Comparison of ENCODE assay signal across 17 cellular contexts in the genomic region with DNA sequence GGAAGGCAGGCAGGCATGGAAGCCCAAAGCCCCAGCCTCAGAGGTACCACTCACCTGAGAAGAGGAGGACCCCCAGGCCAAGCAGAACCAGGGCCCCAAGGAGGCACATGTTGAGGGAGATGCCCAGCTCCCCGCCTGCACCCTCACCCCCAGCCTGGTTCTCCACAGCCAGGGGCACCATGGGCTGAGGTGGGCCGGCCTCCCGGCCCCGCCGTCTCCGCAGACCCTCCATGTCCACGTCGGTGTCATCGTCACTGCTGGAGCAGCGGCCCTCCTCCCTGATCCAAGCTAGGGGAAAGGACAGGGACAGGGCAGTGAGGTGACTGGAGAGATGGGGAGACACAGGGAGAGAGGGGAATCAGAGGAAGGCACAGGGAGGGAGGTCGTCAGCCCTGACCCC. TPM values are rescaled to one million over a fixed set of nuclear protein-coding genes. Genes with fewer than 3 reads are reported as not detected.
DNase-seq lines count a peak whose midpoint lies in the region; ATAC-seq and TF ChIP-seq lines count a peak whose summit lies in the region.
"Had no signal": no experiment of that assay in that cellular context is flagged by ENCODE, and none has a peak within 500 bp of the region (broad histone marks: within the 10 kb centered on the region; RNA-seq: fewer than 3 reads in every experiment).

No MANE protein-coding gene starts in this region.

- peaks cover 45% of the 10 kb centered on the region for H3K4me1 Mint-ChIP-seq in activated T-cell treated with anti-CD3 and anti-CD28 coated beads, Interleukin-2, amount 50 U/mL, for 24 hours (ENCODE audit: low read depth)
- H3K4me1 Mint-ChIP-seq in CD4-positive, CD25-positive, alpha-beta regulatory T cell, result peaks cover 0 to 71% (median 51%) of the 10 kb centered on the region in 4 donors
- peaks cover 57% of the 10 kb centered on the region for H3K4me1 Mint-ChIP-seq in T-helper 17 cell
- peaks cover 42 to 53% (median 48%) of the 10 kb centered on the region in 7 donors for H3K4me1 Mint-ChIP-seq in naive thymus-derived CD4-positive, alpha-beta T cell

- no peak overlapping the region for H3K4me3 ChIP-seq in CD4-positive, CD25-positive, alpha-beta regulatory T cell (ENCODE audit: low read depth, low read length)
- no peak overlapping the region for H3K4me3 ChIP-seq in naive thymus-derived CD4-positive, alpha-beta T cell (ENCODE audit: low read length)

- no peak overlapping the region for H3K4me3 Mint-ChIP-seq in activated T-cell treated with anti-CD3 and anti-CD28 coated beads, Interleukin-2, amount 50 U/mL, for 24 hours
- H3K4me3 Mint-ChIP-seq in CD4-positive, CD25-positive, alpha-beta regulatory T cell, result peak overlapping the region in 2 of 4 donors; percentile 58 to 84
- H3K4me3 Mint-ChIP-seq in T-helper 17 cell, result peak overlapping the region; percentile 83
- no peak overlapping the region for H3K4me3 Mint-ChIP-seq in naive thymus-derived CD4-positive, alpha-beta T cell

- no peak for ATAC-seq in CD4-positive, CD25-positive, alpha-beta regulatory T cell (ENCODE audit: low read depth in 2 of 2)
- no peak for ATAC-seq in T-helper 17 cell
- no peak for ATAC-seq in naive thymus-derived CD4-positive, alpha-beta T cell
- ATAC-seq: PC-3 had no signal

- DNase-seq in activated T-cell treated with anti-CD3 and anti-CD28 coated beads, Interleukin-2, amount 50 U/mL, for 24 hours, result no peak
- DNase-seq in activated T-cell treated with anti-CD3 and anti-CD28 coated beads, Interleukin-2, amount 50 U/mL, for 48 hours, result no peak
- no peak for DNase-seq in CD4-positive, CD25-positive, alpha-beta regulatory T cell
- DNase-seq in T-helper 17 cell (no peak), GM13977 (ENCODE audit: low spot score) (no peak), NK-92 (lab: John Stamatoyannopoulos, UW; ENCODE audit: unreplicated experiment) (no peak)
- no peak for DNase-seq in naive thymus-derived CD4-positive, alpha-beta T cell
- DNase-seq in stimulated activated naive CD4-positive, alpha-beta T cell treated with Interleukin-2 at 50 U/mL for 16 hours (lab: John Stamatoyannopoulos, UW), result no peak
- DNase-seq: COR-L47, GOT3, KBM-7, NCI-H1092, NCI-H2081 treated with DMSO at 0.1 percent for 48 hours, NCI-H510A, NCI-H774, PC-3 had no signal

- TF ChIP-seq CTCF in GM13977 (IDR thresholded peaks at IDR 0.05; ENCODE audit: extremely low read depth, insufficient read depth, missing control alignments), result no peak

- H3K27ac ChIP-seq in CD4-positive, CD25-positive, alpha-beta regulatory T cell (ENCODE audit: insufficient read depth, low read length, poor library complexity, severe bottlenecking), result peak overlapping the region; percentile 55
- H3K27ac ChIP-seq in naive thymus-derived CD4-positive, alpha-beta T cell (ENCODE audit: low read depth, low read length), result peak overlapping the region; percentile 46
- H3K27ac ChIP-seq: RWPE1 had no signal

- H3K9me3 Mint-ChIP-seq in activated T-cell treated with anti-CD3 and anti-CD28 coated beads, Interleukin-2, amount 50 U/mL, for 24 hours, result no peaks in the 10 kb centered on the region
- H3K9me3 Mint-ChIP-seq in CD4-positive, CD25-positive, alpha-beta regulatory T cell, result peaks cover 0 to 2% (median 0%) of the 10 kb centered on the region in 7 donors
- peaks cover 0 to 3% (median 0%) of the 10 kb centered on the region in 11 donors for H3K9me3 Mint-ChIP-seq in naive thymus-derived CD4-positive, alpha-beta T cell

- CTCF ChIA-PET in naive thymus-derived CD4-positive, alpha-beta T cell (lab: Charles Lee), result interaction anchor here (0.6 to 9.3 kb wide), 3 partner anchors 12 to 94 kb away, joined by 5 to 101 read pairs (median 6); no protein-coding TSS in a partner anchor

- no peaks in the 10 kb centered on the region for H3K9me3 ChIP-seq in CD4-positive, CD25-positive, alpha-beta regulatory T cell (ENCODE audit: control insufficient read depth in 2 of 2, low read length in 2 of 2)
- no peaks in the 10 kb centered on the region for H3K9me3 ChIP-seq in T-helper 17 cell (ENCODE audit: control insufficient read depth, low read length, poor library complexity, severe bottlenecking)
- no peaks in the 10 kb centered on the region for H3K9me3 ChIP-seq in naive thymus-derived CD4-positive, alpha-beta T cell (ENCODE audit: control insufficient read depth in 2 of 3, low read length in 3 of 3)

- peaks cover 64% of the 10 kb centered on the region for H3K36me3 ChIP-seq in CD4-positive, CD25-positive, alpha-beta regulatory T cell (ENCODE audit: control insufficient read depth, insufficient read depth, low read length)
- H3K36me3 ChIP-seq in naive thymus-derived CD4-positive, alpha-beta T cell (ENCODE audit: control insufficient read depth in 2 of 3, insufficient read depth in 3 of 3, low read length in 3 of 3), result peaks cover 20 to 66% (median 27%) of the 10 kb centered on the region in 3 experiments

- peaks cover 36% of the 10 kb centered on the region for H3K36me3 Mint-ChIP-seq in activated T-cell treated with anti-CD3 and anti-CD28 coated beads, Interleukin-2, amount 50 U/mL, for 24 hours (ENCODE audit: low read depth)
- H3K36me3 Mint-ChIP-seq in CD4-positive, CD25-positive, alpha-beta regulatory T cell, result peaks cover 37% of the 10 kb centered on the region
- H3K36me3 Mint-ChIP-seq in T-helper 17 cell (ENCODE audit: low read depth), result peaks cover 15% of the 10 kb centered on the region
- peaks cover 4 to 28% (median 15%) of the 10 kb centered on the region in 5 donors for H3K36me3 Mint-ChIP-seq in naive thymus-derived CD4-positive, alpha-beta T cell

- H3K27me3 Mint-ChIP-seq in activated T-cell treated with anti-CD3 and anti-CD28 coated beads, Interleukin-2, amount 50 U/mL, for 24 hours, result no peaks in the 10 kb centered on the region
- H3K27me3 Mint-ChIP-seq in CD4-positive, CD25-positive, alpha-beta regulatory T cell, result peaks cover 6% of the 10 kb centered on the region
- no peaks in the 10 kb centered on the region for H3K27me3 Mint-ChIP-seq in T-helper 17 cell
- H3K27me3 Mint-ChIP-seq in naive thymus-derived CD4-positive, alpha-beta T cell, result no peaks in the 10 kb centered on the region

- no peaks in the 10 kb centered on the region for H3K27me3 ChIP-seq in CD4-positive, CD25-positive, alpha-beta regulatory T cell (ENCODE audit: control insufficient read depth, insufficient read depth, low read length)
- H3K27me3 ChIP-seq in naive thymus-derived CD4-positive, alpha-beta T cell (ENCODE audit: control insufficient read depth in 2 of 2, insufficient read depth in 2 of 2, low read length in 2 of 2), result no peaks in the 10 kb centered on the region

- POLR2A ChIA-PET in naive thymus-derived CD4-positive, alpha-beta T cell (lab: Charles Lee), result interaction anchor here (1.2 to 2.5 kb wide), 4 partner anchors 8 to 52 kb away, joined by 3 to 7 read pairs (median 3); partner anchors contain the start of genes PBXIP1 and PMVK

- peaks cover 66% of the 10 kb centered on the region for H3K4me1 ChIP-seq in CD4-positive, CD25-positive, alpha-beta regulatory T cell (ENCODE audit: control insufficient read depth, insufficient read depth, low read length, poor library complexity, severe bottlenecking)
- peaks cover 40 to 41% of the 10 kb centered on the region in 2 donors for H3K4me1 ChIP-seq in naive thymus-derived CD4-positive, alpha-beta T cell (ENCODE audit: control insufficient read depth in 2 of 2, insufficient read depth in 2 of 2, low read length in 2 of 2)

- intact Hi-C loops in naive thymus-derived CD4-positive, alpha-beta T cell (cut with micrococcal nuclease), result no loop called here

- peak overlapping the region; percentile 86 for H3K27ac Mint-ChIP-seq in activated T-cell treated with anti-CD3 and anti-CD28 coated beads, Interleukin-2, amount 50 U/mL, for 24 hours
- peak overlapping the region in 1 of 3 donors; percentile 1 for H3K27ac Mint-ChIP-seq in CD4-positive, CD25-positive, alpha-beta regulatory T cell
- peak overlapping the region; percentile 100 for H3K27ac Mint-ChIP-seq in T-helper 17 cell
- H3K27ac Mint-ChIP-seq in naive thymus-derived CD4-positive, alpha-beta T cell, result peak overlapping the region in 2 of 9 donors; percentile 28 to 75

- in situ Hi-C loops in GM13977 (cut with MboI; ENCODE audit: low pct_unique_long_range_greater_than_20kb, low sequenced_read_pairs, unreplicated experiment), result no loop called here

RNA-seq across cellular contexts. Expression of gene PBXIP1, which starts 7.8 kb away (rescaled TPM):
- total RNA-seq in CD4-positive, CD25-positive, alpha-beta regulatory T cell, result 774 TPM
- 100 to 1,000 TPM; 349 to 464 (median 399) TPM for polyA plus RNA-seq in CD4-positive, CD25-positive, alpha-beta regulatory T cell
- 100 to 1,000 TPM; 634 to 767 TPM for total RNA-seq in T-helper 17 cell
- total RNA-seq in naive thymus-derived CD4-positive, alpha-beta T cell, result 100 to 1,000 TPM; 107 to 390 (median 383) TPM
- 100 to 1,000 TPM; 234 to 318 TPM for polyA plus RNA-seq in naive thymus-derived CD4-positive, alpha-beta T cell

RNA-seq across cellular contexts. Expression of gene PMVK, which starts 11.6 kb away (rescaled TPM):
- 19.1 TPM for total RNA-seq in CD4-positive, CD25-positive, alpha-beta regulatory T cell
- polyA plus RNA-seq in CD4-positive, CD25-positive, alpha-beta regulatory T cell, result 10 to 100 TPM; 49.3 to 76.9 (median 65.5) TPM
- total RNA-seq in T-helper 17 cell, result 10 to 100 TPM; 19.0 to 19.9 TPM
- total RNA-seq in naive thymus-derived CD4-positive, alpha-beta T cell, result 10 to 100 TPM; 11.3 to 35.1 (median 12.6) TPM
- 10 to 100 TPM; 38.7 to 41.4 TPM for polyA plus RNA-seq in naive thymus-derived CD4-positive, alpha-beta T cell

RNA-seq across cellular contexts. Expression of gene PYGO2, which starts 13.5 kb away (rescaled TPM):
- 41.9 TPM for total RNA-seq in CD4-positive, CD25-positive, alpha-beta regulatory T cell
- 10 to 100 TPM; 30.2 to 47.3 (median 46.9) TPM for polyA plus RNA-seq in CD4-positive, CD25-positive, alpha-beta regulatory T cell
- 10 to 100 TPM; 34.7 to 45.1 TPM for total RNA-seq in T-helper 17 cell
- total RNA-seq in naive thymus-derived CD4-positive, alpha-beta T cell, result 10 to 100 TPM; 33.0 to 69.5 (median 46.2) TPM
- 10 to 100 TPM; 33.0 to 64.0 TPM for polyA plus RNA-seq in naive thymus-derived CD4-positive, alpha-beta T cell

RNA-seq across cellular contexts. Expression of gene SHC1, which starts 22.5 kb away (rescaled TPM):
- total RNA-seq in CD4-positive, CD25-positive, alpha-beta regulatory T cell, result 71.3 TPM
- polyA plus RNA-seq in CD4-positive, CD25-positive, alpha-beta regulatory T cell, result 10 to 100 TPM; 27.0 to 40.3 (median 30.3) TPM
- total RNA-seq in T-helper 17 cell, result 100 to 1,000 TPM in 1 of 2 donors, 10 to 100 TPM in 1; 99.5 to 105 TPM
- 10 to 100 TPM; 71.0 to 76.9 (median 73.7) TPM for total RNA-seq in naive thymus-derived CD4-positive, alpha-beta T cell
- polyA plus RNA-seq in naive thymus-derived CD4-positive, alpha-beta T cell, result 10 to 100 TPM; 29.6 to 38.3 TPM

RNA-seq across cellular contexts. Expression of gene CKS1B, which starts 26.4 kb away (rescaled TPM):
- 8.5 TPM for total RNA-seq in CD4-positive, CD25-positive, alpha-beta regulatory T cell
- polyA plus RNA-seq in CD4-positive, CD25-positive, alpha-beta regulatory T cell, result 10 to 100 TPM; 51.3 to 60.0 (median 56.4) TPM
- 1 to 10 TPM; 9.3 to 9.4 TPM for total RNA-seq in T-helper 17 cell
- 100 to 1,000 TPM in 1 of 5 experiments, 10 to 100 TPM in 3, 1 to 10 TPM in 1; 8.4 to 105 (median 10.2) TPM for total RNA-seq in naive thymus-derived CD4-positive, alpha-beta T cell
- polyA plus RNA-seq in naive thymus-derived CD4-positive, alpha-beta T cell, result 10 to 100 TPM; 37.1 to 55.2 TPM
